Comparison of ENCODE assay signal across 8 cellular contexts in genomic region chr12:107759410-107759809, GRCh38. TPM values are rescaled to one million over a fixed set of nuclear protein-coding genes. Genes with fewer than 3 reads are reported as not detected.
DNase-seq lines count a peak whose midpoint lies in the region; ATAC-seq, FAIRE-seq and TF ChIP-seq lines count a peak whose summit lies in the region.

No MANE protein-coding gene starts in this region.

- POLR2A ChIA-PET in HEK293T (lab: Yijun Ruan, JAX), result interaction anchor here (0.7 kb wide), 1 partner anchor 81 kb away, joined by 3 read pairs; no protein-coding TSS in a partner anchor
- POLR2A ChIA-PET in RWPE1 (lab: Yijun Ruan, JAX; ENCODE audit: low non-redundant PET), result no interaction called here

- H3K36me3 ChIP-seq in BE2C, result peaks cover 36% of the 10 kb centered on the region

- peak; percentile 47 for FAIRE-seq in colon (lab: Jason Lieb, UNC)

- peak overlapping the region; percentile 66 for H3K27ac ChIP-seq in RWPE1

- TF ChIP-seq CTCF in BE2C (IDR thresholded peaks at IDR 0.05; ENCODE audit: low read depth, low read length), result no peak
- no peak for TF ChIP-seq CTCF in RWPE1 (conservative IDR thresholded peaks at IDR 0.05; ENCODE audit: low read depth)

- no peaks in the 10 kb centered on the region; the same call in 1 of the 2 replicates for H3K4me1 ChIP-seq in BE2C

- no peaks in the 10 kb centered on the region for H3K9me3 ChIP-seq in BE2C

- CTCF ChIA-PET in HEK293T (lab: Yijun Ruan, JAX), result interaction anchor here (0.6 kb wide), 1 partner anchor 49 kb away, joined by 5 read pairs; no protein-coding TSS in a partner anchor
- CTCF ChIA-PET in RWPE1 (lab: Yijun Ruan, JAX), result interaction anchor here (0.6 kb wide), 1 partner anchor 1449 kb away, joined by 4 read pairs; no protein-coding TSS in a partner anchor

- ATAC-seq in HG02981 (IDR thresholded peaks at IDR 0.05; ENCODE audit: unreplicated experiment), result no peak

- H3K27me3 ChIP-seq in BE2C, result no peaks in the 10 kb centered on the region

- no peak for DNase-seq in BE2C
- peak; percentile 69 for DNase-seq in HEK293T (ENCODE audit: extremely low spot score)
- DNase-seq in RWPE1 (ENCODE audit: low spot score), result peak; percentile 82
- DNase-seq in myocyte (ENCODE audit: low read depth), result peak; percentile 86
- no peak for DNase-seq in NCI-H446 treated with DMSO at 0.1 percent for 48 hours (lab: John Stamatoyannopoulos, UW)
- DNase-seq in SKM-1 (lab: John Stamatoyannopoulos, UW; ENCODE audit: unreplicated experiment), result no peak

- H3K4me3 ChIP-seq in BE2C (ENCODE audit: low read depth, low read length), result peak overlapping the region; percentile 90

TF ChIP-seq in HEK293T, 16 proteins besides CTCF, POLR2A, EP300 and RAD21:
- no peak for TF ChIP-seq PKNOX1 (IDR thresholded peaks at IDR 0.05)

RNA-seq across cellular contexts. Expression of gene PRDM4, which starts 1.5 kb away (rescaled TPM):
- 37.0 TPM for polyA plus RNA-seq in BE2C (2012; ENCODE audit: insufficient read depth, insufficient read length, low read depth)
- total RNA-seq in myocyte, result 24.1 and 28.3 TPM in 2 replicates
- 14.1 TPM for polyA plus RNA-seq in myocyte (2012)

RNA-seq across cellular contexts. Expression of gene ASCL4, which starts 15.1 kb away (rescaled TPM):
- not detected for polyA plus RNA-seq in BE2C (2012; ENCODE audit: insufficient read depth, insufficient read length, low read depth)
- total RNA-seq in myocyte, result not detected in 2 replicates
- polyA plus RNA-seq in myocyte (2012), result not detected

Comparison
In these comparisons a context has a peak if more than half of its experiments do, and no peak if none do; other contexts are left out.
1. DNase-seq: peak in HEK293T (single experiment), RWPE1 (single experiment) and myocyte (single experiment); none in BE2C (single experiment), NCI-H446 treated with DMSO at 0.1 percent for 48 hours (single experiment) and SKM-1 (single experiment).